In genomic region chr12:105280966-105281693, GRCh38 we compare ENCODE assay signal across 2 cellular contexts.
TF ChIP-seq lines count a peak whose summit lies in the region.

No MANE protein-coding gene starts in this region.

TF ChIP-seq in IMR-90, 13 proteins besides CTCF, POLR2A, EP300 and RAD21 (continued from another document):
- no peak for TF ChIP-seq USF2 (IDR thresholded peaks at IDR 0.05; ENCODE audit: low read depth, low read length)
- TF ChIP-seq SMC3 (IDR thresholded peaks at IDR 0.05; ENCODE audit: low read depth, low read length), result no peak
- TF ChIP-seq MAFK (IDR thresholded peaks at IDR 0.05; ENCODE audit: low read depth, low read length), result no peak
- TF ChIP-seq BHLHE40 (IDR thresholded peaks at IDR 0.05; ENCODE audit: low read depth, low read length), result no peak
- TF ChIP-seq ELK1 (IDR thresholded peaks at IDR 0.05; ENCODE audit: borderline replicate concordance, low read depth, low read length), result no peak
- no peak for TF ChIP-seq MAZ (IDR thresholded peaks at IDR 0.05; ENCODE audit: borderline replicate concordance, low read depth, low read length)
- TF ChIP-seq FOS (IDR thresholded peaks at IDR 0.05; ENCODE audit: low read depth, low read length), result no peak
- no peak for TF ChIP-seq CEBPB (IDR thresholded peaks at IDR 0.05; ENCODE audit: low read depth, low read length)
- no peak for TF ChIP-seq NFE2L2 (IDR thresholded peaks at IDR 0.05; ENCODE audit: low read depth, low read length)
- TF ChIP-seq CHD1 (IDR thresholded peaks at IDR 0.05; ENCODE audit: low read depth, low read length), result no peak
- TF ChIP-seq RFX5 (IDR thresholded peaks at IDR 0.05; ENCODE audit: low read depth, low read length), result no peak
- no peak for TF ChIP-seq MXI1 (IDR thresholded peaks at IDR 0.05; ENCODE audit: borderline replicate concordance, low read depth, low read length)

TF ChIP-seq in WTC11, 78 proteins besides CTCF, POLR2A, EP300 and RAD21:
- TF ChIP-seq E2F5 (CRISPR knock-in tag; IDR thresholded peaks at IDR 0.05), result no peak
- TF ChIP-seq CREB1 (CRISPR knock-in tag; IDR thresholded peaks at IDR 0.05), result no peak
- no peak for TF ChIP-seq STAT6 (CRISPR knock-in tag; conservative IDR thresholded peaks at IDR 0.05; ENCODE audit: low read depth)
- no peak for TF ChIP-seq MAX (CRISPR knock-in tag; IDR thresholded peaks at IDR 0.05)
